ENCODE assay signal across 31 cellular contexts in genomic region chr7:111239437-111239836, GRCh38.
A peak's percentile ranks its signal among the peaks of the same experiment; 100 is the strongest.
DNase-seq lines count a peak whose midpoint lies in the region; ATAC-seq and TF ChIP-seq lines count a peak whose summit lies in the region.
"Had no signal": no experiment of that assay in that cellular context is flagged by ENCODE, and none has a peak within 500 bp of the region (broad histone marks: within the 10 kb centered on the region; RNA-seq: fewer than 3 reads in every experiment).

No MANE protein-coding gene starts in this region.

- no TSS peak for BruUV-seq in MCF 10A (replicated peaks; lab: Mats Ljungman, UMichigan)

- TF ChIP-seq CTCF in breast epithelium (IDR thresholded peaks at IDR 0.05) (no peak), MCF 10A (IDR thresholded peaks at IDR 0.05; ENCODE audit: unreplicated experiment) (no peak), brain (conservative IDR thresholded peaks at IDR 0.05) (no peak)

- no peaks in the 10 kb centered on the region for H3K36me3 ChIP-seq in breast epithelium
- H3K36me3 ChIP-seq: left lung, SJCRH30 had no signal

- POLR2A ChIA-PET in MCF 10A (lab: Yijun Ruan, JAX): no interaction called here

- TF ChIP-seq POLR2A in breast epithelium (IDR thresholded peaks at IDR 0.05): no peak

- H3K27ac ChIP-seq in breast epithelium: no peak overlapping the region
- H3K27ac ChIP-seq: C4-2B, epithelial cell of prostate, psoas muscle, SJCRH30 had no signal

- H3K4me1 Mint-ChIP-seq in MCF 10A (ENCODE audit: insufficient read depth, unreplicated experiment) (peaks cover 8% of the 10 kb centered on the region), brain (peaks cover 35% of the 10 kb centered on the region), memory B cell (peaks cover 14% of the 10 kb centered on the region)

- no peaks in the 10 kb centered on the region for H3K4me1 ChIP-seq in breast epithelium
- H3K4me1 ChIP-seq: left lung, psoas muscle had no signal

- H3K4me3 Mint-ChIP-seq in MCF 10A (ENCODE audit: unreplicated experiment) (no peak overlapping the region), brain (peak overlapping the region in 2 of 5 experiments; percentile 37 to 58), memory B cell (no peak overlapping the region)
- H3K4me3 Mint-ChIP-seq: activated B cell treated with CpG ODN at 0.5 μM for 24 hours; activated CD8-positive, alpha-beta memory T cell treated with anti-CD3 and anti-CD28 coated beads, Interleukin-2, amount 10 ng/mL, durations not matched to agents 7 days and 5 days; naive thymus-derived CD8-positive, alpha-beta T cell had no signal

- H3K27ac Mint-ChIP-seq in MCF 10A (ENCODE audit: low read depth, unreplicated experiment) (no peak overlapping the region), brain (peak overlapping the region in 3 of 5 experiments; percentile 3 to 62 (median 39)), memory B cell (peak overlapping the region; percentile 1)
- H3K27ac Mint-ChIP-seq: activated B cell treated with CpG ODN at 0.5 μM for 24 hours; activated CD8-positive, alpha-beta memory T cell treated with anti-CD3 and anti-CD28 coated beads, Interleukin-2, amount 10 ng/mL, durations not matched to agents 7 days and 5 days had no signal

- H3K9me3 ChIP-seq in breast epithelium: no peaks in the 10 kb centered on the region
- H3K9me3 ChIP-seq: left lung, psoas muscle, SJCRH30 had no signal

- no peak for ATAC-seq in memory B cell (ENCODE audit: low read depth)
- no peak for ATAC-seq in GM21786 (IDR thresholded peaks at IDR 0.05; ENCODE audit: unreplicated experiment)
- ATAC-seq: activated CD8-positive, alpha-beta memory T cell treated with anti-CD3 and anti-CD28 coated beads, Interleukin-2, amount 10 ng/mL, durations not matched to agents 7 days and 5 days; HCT116; left lung; naive thymus-derived CD8-positive, alpha-beta T cell; psoas muscle had no signal

- H3K36me3 Mint-ChIP-seq in MCF 10A (ENCODE audit: insufficient read depth, unreplicated experiment) (peaks cover 7% of the 10 kb centered on the region), brain (peaks cover 7% of the 10 kb centered on the region), memory B cell (peaks cover 9% of the 10 kb centered on the region)

- no peaks in the 10 kb centered on the region for H3K27me3 ChIP-seq in breast epithelium
- H3K27me3 ChIP-seq: left lung, SJCRH30 had no signal

- H3K27me3 Mint-ChIP-seq in MCF 10A (ENCODE audit: insufficient read depth, unreplicated experiment): no peaks in the 10 kb centered on the region
- H3K27me3 Mint-ChIP-seq in brain: no peaks in the 10 kb centered on the region
- H3K27me3 Mint-ChIP-seq in memory B cell: no peaks in the 10 kb centered on the region
- H3K27me3 Mint-ChIP-seq: activated B cell treated with CpG ODN at 0.5 μM for 24 hours; activated CD8-positive, alpha-beta memory T cell treated with anti-CD3 and anti-CD28 coated beads, Interleukin-2, amount 10 ng/mL, durations not matched to agents 7 days and 5 days; naive thymus-derived CD8-positive, alpha-beta T cell had no signal

- intact Hi-C loops in breast epithelium (cut with DNase I; ENCODE audit: low total_unique reads): no loop called here
- intact Hi-C loops in MCF 10A (cut with micrococcal nuclease): no loop called here

- H3K4me3 ChIP-seq in breast epithelium: peak overlapping the region in 2 of 3 donors; percentile 2 to 48
- H3K4me3 ChIP-seq: left lung, psoas muscle, SJCRH30 had no signal

- DNase-seq in breast epithelium (ENCODE audit: low spot score in 2 of 2): no peak
- DNase-seq in MCF 10A (ENCODE audit: unreplicated experiment): no peak
- DNase-seq in memory B cell (ENCODE audit: low spot score in 2 of 2): no peak
- DNase-seq in iPS-NIHi7 (ENCODE audit: extremely low spot score): no peak
- DNase-seq in NCI-H1105 (lab: John Stamatoyannopoulos, UW): no peak
- no peak for DNase-seq in stimulated activated CD4-positive, alpha-beta T cell treated with anti-CD3 and anti-CD28 coated beads, Interleukin-2, amount 100 ng/mL, for 24 hours
- DNase-seq: 8988T; activated B cell treated with CpG ODN at 0.5 μM for 24 hours; activated CD8-positive, alpha-beta memory T cell treated with anti-CD3 and anti-CD28 coated beads, Interleukin-2, amount 10 ng/mL, durations not matched to agents 7 days and 5 days; activated naive CD4-positive, alpha-beta T cell treated with Interleukin-2 at 50 U/mL for 16 hours; activated T-cell treated with anti-CD3 and anti-CD28 coated beads, Interleukin-2, amount 50 U/mL, for 48 hours; DMS79 treated with DMSO at 0.1 percent for 48 hours; GDM1; islet precursor cell; left lung; naive thymus-derived CD8-positive, alpha-beta T cell; NCI-H1092; NCI-H1694 treated with DMSO at 0.1 percent for 48 hours; NCI-H2171 treated with DMSO at 0.1 percent for 48 hours; NCI-H510A; nucleus accumbens; psoas muscle; SJCRH30; stimulated activated CD4-positive, alpha-beta T cell treated with anti-CD3 and anti-CD28 coated beads, Interleukin-4, amount 100 ng/mL, for 4 hours; T-helper 1 cell; trophoblast cell had no signal

- CTCF ChIA-PET in MCF 10A (lab: Yijun Ruan, JAX): no interaction called here

- H3K9me3 Mint-ChIP-seq in MCF 10A (ENCODE audit: unreplicated experiment) (no peaks in the 10 kb centered on the region), brain (peaks cover 4 to 8% (median 6%) of the 10 kb centered on the region in 5 experiments), memory B cell (no peaks in the 10 kb centered on the region)
- H3K9me3 Mint-ChIP-seq: activated B cell treated with CpG ODN at 0.5 μM for 24 hours had no signal
